ENCODE assay signal across 17 cellular contexts in the genomic region with DNA sequence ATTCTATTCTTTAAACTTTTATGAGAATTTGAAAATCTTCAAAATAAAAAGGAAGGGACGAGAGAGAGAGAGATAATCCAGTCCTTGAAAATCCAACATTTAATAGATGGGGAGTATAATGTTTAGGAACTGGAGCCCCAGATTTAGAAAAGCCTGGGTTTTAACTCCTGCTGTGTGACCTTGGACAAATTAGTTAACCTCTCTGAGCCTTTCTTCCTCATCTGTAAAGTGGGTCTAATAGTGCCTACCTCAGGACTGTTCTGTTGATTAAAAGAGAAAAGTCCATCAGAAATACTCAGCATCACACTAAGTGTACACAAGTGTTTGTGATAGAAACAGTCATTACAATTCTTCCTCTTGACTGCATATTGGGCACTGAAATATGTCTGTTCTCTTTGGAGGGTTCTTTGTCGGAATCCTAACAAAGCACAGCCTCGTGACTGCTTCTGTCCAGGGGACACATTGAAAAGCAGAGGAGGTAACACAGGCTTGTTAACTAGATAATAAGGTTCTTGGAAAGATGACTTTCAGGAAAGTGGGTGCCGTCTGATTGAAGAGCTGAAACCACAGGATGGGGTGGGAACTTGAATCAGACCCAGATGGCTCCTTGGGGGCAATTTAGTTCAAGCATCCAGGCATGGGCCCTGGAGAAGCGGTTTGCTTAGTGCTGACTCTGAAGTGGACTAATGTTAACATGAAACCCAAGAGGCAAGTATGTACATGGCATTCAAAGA.
DNase-seq lines count a peak whose midpoint lies in the region; ATAC-seq and TF ChIP-seq lines count a peak whose summit lies in the region.
"Had no signal": no experiment of that assay in that cellular context is flagged by ENCODE, and none has a peak within 500 bp of the region (broad histone marks: within the 10 kb centered on the region; RNA-seq: fewer than 3 reads in every experiment).

No MANE protein-coding gene starts in this region.

- no peaks in the 10 kb centered on the region for H4K20me1 ChIP-seq in MM.1S (ENCODE audit: insufficient read depth, low read length)

- H2BK15ac ChIP-seq in mesendoderm (replicated peaks; ENCODE audit: low read depth): no peak overlapping the region

- peaks cover 36% of the 10 kb centered on the region for H3K36me3 Mint-ChIP-seq in activated CD4-positive, alpha-beta T cell treated with anti-CD3 and anti-CD28 coated beads for 36 hours (ENCODE audit: low read depth)
- H3K36me3 Mint-ChIP-seq in activated CD8-positive, alpha-beta T cell treated with anti-CD3 and anti-CD28 coated beads for 36 hours (ENCODE audit: low read depth): peaks cover 20% of the 10 kb centered on the region
- H3K36me3 Mint-ChIP-seq in glutamatergic neuron (ENCODE audit: unreplicated experiment): no peaks in the 10 kb centered on the region

- H3K9ac ChIP-seq in mesendoderm (ENCODE audit: low read length): no peak overlapping the region
- no peak overlapping the region for H3K9ac ChIP-seq in MM.1S (ENCODE audit: low read length)

- H4K8ac ChIP-seq in mesendoderm (ENCODE audit: low read depth, low read length): no peak overlapping the region

- H3K27me3 Mint-ChIP-seq in activated CD4-positive, alpha-beta T cell treated with anti-CD3 and anti-CD28 coated beads for 36 hours: no peaks in the 10 kb centered on the region
- no peaks in the 10 kb centered on the region for H3K27me3 Mint-ChIP-seq in activated CD8-positive, alpha-beta T cell treated with anti-CD3 and anti-CD28 coated beads for 36 hours
- peaks cover 4% of the 10 kb centered on the region for H3K27me3 Mint-ChIP-seq in glutamatergic neuron (ENCODE audit: unreplicated experiment)

- CTCF ChIA-PET in activated CD4-positive, alpha-beta T cell treated with anti-CD3 and anti-CD28 coated beads for 36 hours (lab: Charles Lee): interaction anchor here (0.5 kb wide), 1 partner anchor 100 kb away, joined by 4 read pairs; no protein-coding TSS in a partner anchor
- CTCF ChIA-PET in HEK293 (lab: Yijun Ruan, JAX): interaction anchor here (0.6 to 1.2 kb wide), 2 partner anchors 33 to 183 kb away, joined by 3 to 5 read pairs; no protein-coding TSS in a partner anchor
- CTCF ChIA-PET in activated CD8-positive, alpha-beta T cell treated with anti-CD3 and anti-CD28 coated beads for 36 hours (lab: Charles Lee): interaction anchor here (0.9 kb wide), 1 partner anchor 79 kb away, joined by 3 read pairs; no protein-coding TSS in a partner anchor

- H3K23ac ChIP-seq in mesendoderm (ENCODE audit: low read length): no peak overlapping the region

- no peak for TF ChIP-seq CTCF in HEK293 (tag by site-specific recombination; IDR thresholded peaks at IDR 0.05)
- no peak for TF ChIP-seq CTCF in activated CD8-positive, alpha-beta T cell treated with anti-CD3 and anti-CD28 coated beads for 36 hours (IDR thresholded peaks at IDR 0.05)
- TF ChIP-seq CTCF in glutamatergic neuron (IDR thresholded peaks at IDR 0.05; ENCODE audit: partially characterized antibody, unreplicated experiment): no peak
- no peak for TF ChIP-seq CTCF in MM.1S (IDR thresholded peaks at IDR 0.05; ENCODE audit: low read length)

- peak overlapping the region; percentile 35 for H3K27ac Mint-ChIP-seq in activated CD4-positive, alpha-beta T cell treated with anti-CD3 and anti-CD28 coated beads for 36 hours
- peak overlapping the region; percentile 77 for H3K27ac Mint-ChIP-seq in activated CD8-positive, alpha-beta T cell treated with anti-CD3 and anti-CD28 coated beads for 36 hours
- H3K27ac Mint-ChIP-seq in glutamatergic neuron (ENCODE audit: unreplicated experiment): no peak overlapping the region

- peaks cover 4% of the 10 kb centered on the region for H3F3A ChIP-seq in MM.1S (ENCODE audit: insufficient read depth, low read length)

- DNase-seq in activated CD4-positive, alpha-beta T cell treated with anti-CD3 and anti-CD28 coated beads for 36 hours: no peak
- DNase-seq in activated CD4-positive, alpha-beta T cell treated with anti-CD3 and anti-CD28 coated beads, Interleukin-2, amount 50 U/mL, for 1 hour: no peak
- peak; percentile 53 for DNase-seq in activated CD8-positive, alpha-beta T cell treated with anti-CD3 and anti-CD28 coated beads for 36 hours
- DNase-seq in mesendoderm (no peak), glutamatergic neuron (no peak), MM.1S (no peak)
- DNase-seq: activated CD4-positive, alpha-beta T cell treated with anti-CD3 and anti-CD28 coated beads, Interleukin-2, amount 50 U/mL, for 4 hours; activated naive CD4-positive, alpha-beta T cell treated with anti-CD3 and anti-CD28 coated beads, Interleukin-2, amount 50 U/mL, for 16 hours; caudate nucleus; COR-L47; gastrocnemius medialis; mammary epithelial cell; NCI-H1436 had no signal

- H3K27ac ChIP-seq in HEK293 (ENCODE audit: extremely low read depth, low read depth, low read length) (no peak overlapping the region), mesendoderm (ENCODE audit: low read depth, low read length) (no peak overlapping the region), MM.1S (ENCODE audit: low read length) (no peak overlapping the region)
- H3K27ac ChIP-seq: gastrocnemius medialis, thoracic aorta had no signal

- H3K36me3 ChIP-seq in HEK293 (ENCODE audit: control insufficient read depth in 2 of 2, insufficient read depth in 1 of 2, low read length in 2 of 2) (no peaks in the 10 kb centered on the region; a peak in 1 of 3 replicates), mesendoderm (ENCODE audit: control insufficient read depth, insufficient read depth, low read length) (no peaks in the 10 kb centered on the region), MM.1S (replicated peaks; ENCODE audit: insufficient read depth, low read length) (no peaks in the 10 kb centered on the region)
- H3K36me3 ChIP-seq: gastrocnemius medialis had no signal

- no peak overlapping the region for H4K5ac ChIP-seq in mesendoderm (ENCODE audit: low read length)

- intact Hi-C loops in activated CD4-positive, alpha-beta T cell treated with anti-CD3 and anti-CD28 coated beads for 36 hours (cut with DNase I, micrococcal nuclease): no loop called here
- intact Hi-C loops in activated CD8-positive, alpha-beta T cell treated with anti-CD3 and anti-CD28 coated beads for 36 hours (cut with micrococcal nuclease): no loop called here

- POLR2A ChIA-PET in activated CD4-positive, alpha-beta T cell treated with anti-CD3 and anti-CD28 coated beads for 36 hours (lab: Charles Lee): no interaction called here
- POLR2A ChIA-PET in HEK293 (lab: Yijun Ruan, JAX): no interaction called here
- POLR2A ChIA-PET in activated CD8-positive, alpha-beta T cell treated with anti-CD3 and anti-CD28 coated beads for 36 hours (lab: Charles Lee): interaction anchor here (0.9 to 2.4 kb wide), 4 partner anchors 22 to 183 kb away, joined by 3 to 8 read pairs (median 3); partner anchors contain the start of gene SOCS1

- peaks cover 61% of the 10 kb centered on the region for H3K4me1 Mint-ChIP-seq in activated CD4-positive, alpha-beta T cell treated with anti-CD3 and anti-CD28 coated beads for 36 hours
- H3K4me1 Mint-ChIP-seq in activated CD8-positive, alpha-beta T cell treated with anti-CD3 and anti-CD28 coated beads for 36 hours (ENCODE audit: low read depth): peaks cover 62% of the 10 kb centered on the region
- peaks cover 17% of the 10 kb centered on the region for H3K4me1 Mint-ChIP-seq in glutamatergic neuron (ENCODE audit: low read depth, unreplicated experiment)
- H3K4me1 Mint-ChIP-seq: neural crest cell had no signal

- H3K79me2 ChIP-seq in mesendoderm (ENCODE audit: control insufficient read depth, insufficient read depth, low read length): no peaks in the 10 kb centered on the region
- no peaks in the 10 kb centered on the region for H3K79me2 ChIP-seq in MM.1S (ENCODE audit: low read length)

- no peak overlapping the region for H3K4me3 Mint-ChIP-seq in activated CD4-positive, alpha-beta T cell treated with anti-CD3 and anti-CD28 coated beads for 36 hours
- H3K4me3 Mint-ChIP-seq in activated CD8-positive, alpha-beta T cell treated with anti-CD3 and anti-CD28 coated beads for 36 hours: no peak overlapping the region
- H3K4me3 Mint-ChIP-seq in glutamatergic neuron (ENCODE audit: unreplicated experiment): no peak overlapping the region
- H3K4me3 Mint-ChIP-seq: neural crest cell had no signal

- peak overlapping the region; percentile 45 for H3K56ac ChIP-seq in mesendoderm (ENCODE audit: low read length)

- H3K4ac ChIP-seq in mesendoderm (ENCODE audit: low read depth, low read length): no peak overlapping the region

- H3K9me2 ChIP-seq in MM.1S (replicated peaks; ENCODE audit: insufficient read depth, low read length): no peaks in the 10 kb centered on the region

- H3K9me3 ChIP-seq in HEK293 (ENCODE audit: control insufficient read depth, insufficient read depth, low read depth, low read length) (no peaks in the 10 kb centered on the region), MM.1S (replicated peaks; ENCODE audit: insufficient read depth, low read length) (no peaks in the 10 kb centered on the region)
- H3K9me3 ChIP-seq: gastrocnemius medialis, thoracic aorta had no signal

- H3K79me1 ChIP-seq in mesendoderm (ENCODE audit: low read length): no peaks in the 10 kb centered on the region

- H3K4me3 ChIP-seq in HEK293 (ENCODE audit: low read depth, low read length) (no peak overlapping the region), mesendoderm (ENCODE audit: low read length) (no peak overlapping the region), MM.1S (ENCODE audit: low read length) (no peak overlapping the region)
- H3K4me3 ChIP-seq: gastrocnemius medialis, thoracic aorta had no signal

- no peak overlapping the region for H3K18ac ChIP-seq in mesendoderm (ENCODE audit: low read length)

- H2AFZ ChIP-seq in MM.1S (ENCODE audit: low read length): no peak overlapping the region

- H3K4me1 ChIP-seq in HEK293 (ENCODE audit: control insufficient read depth, insufficient read depth, low read length): no peaks in the 10 kb centered on the region
- no peaks in the 10 kb centered on the region for H3K4me1 ChIP-seq in mesendoderm (ENCODE audit: control insufficient read depth, low read depth, low read length)
- peaks cover 6% of the 10 kb centered on the region for H3K4me1 ChIP-seq in MM.1S (ENCODE audit: low read length)

- WGBS in mesendoderm (ENCODE audit: extremely low coverage, insufficient coverage, low lambda C conversion rate): no CpG with 5 or more reads among the region's 5 CpGs

- no peak overlapping the region for H2BK5ac ChIP-seq in mesendoderm (ENCODE audit: low read length)

- H3K9me3 Mint-ChIP-seq in activated CD4-positive, alpha-beta T cell treated with anti-CD3 and anti-CD28 coated beads for 36 hours (ENCODE audit: low read depth): no peaks in the 10 kb centered on the region
- no peaks in the 10 kb centered on the region for H3K9me3 Mint-ChIP-seq in activated CD8-positive, alpha-beta T cell treated with anti-CD3 and anti-CD28 coated beads for 36 hours
- no peaks in the 10 kb centered on the region for H3K9me3 Mint-ChIP-seq in glutamatergic neuron (ENCODE audit: unreplicated experiment)
- H3K9me3 Mint-ChIP-seq: neural crest cell had no signal

- H2AK5ac ChIP-seq in mesendoderm (ENCODE audit: low read length): no peak overlapping the region

- H3K27me3 ChIP-seq in mesendoderm (ENCODE audit: insufficient read depth, low read length, poor library complexity) (no peaks in the 10 kb centered on the region), MM.1S (replicated peaks; ENCODE audit: insufficient read depth, low read length) (no peaks in the 10 kb centered on the region)
- H3K27me3 ChIP-seq: gastrocnemius medialis had no signal

- H2BK120ac ChIP-seq in mesendoderm (ENCODE audit: low read depth, low read length): no peak overlapping the region

- no peak overlapping the region for H3K4me2 ChIP-seq in mesendoderm (ENCODE audit: low read length)
- H3K4me2 ChIP-seq in MM.1S (ENCODE audit: low read depth, low read length): no peak overlapping the region

- no peak for ATAC-seq in activated CD4-positive, alpha-beta T cell treated with anti-CD3 and anti-CD28 coated beads for 36 hours
- ATAC-seq in activated CD8-positive, alpha-beta T cell treated with anti-CD3 and anti-CD28 coated beads for 36 hours: no peak
- ATAC-seq in HG03354 (IDR thresholded peaks at IDR 0.05; ENCODE audit: poor library complexity, severe bottlenecking, unreplicated experiment): no peak
- ATAC-seq: gastrocnemius medialis had no signal
